In genomic region chr2:43068730-43069517, GRCh38 we compare ENCODE assay signal across 22 cellular contexts.
DNase-seq lines count a peak whose midpoint lies in the region; FAIRE-seq and TF ChIP-seq lines count a peak whose summit lies in the region.
"Had no signal": no experiment of that assay in that cellular context is flagged by ENCODE, and none has a peak within 500 bp of the region (broad histone marks: within the 10 kb centered on the region; RNA-seq: fewer than 3 reads in every experiment).

No MANE protein-coding gene starts in this region.

- TF ChIP-seq POLR2A in vagina (IDR thresholded peaks at IDR 0.05) = no peak

- H3K27ac ChIP-seq in vagina = peak overlapping the region; percentile 80
- H3K27ac ChIP-seq: KMS-11 had no signal

- H3K4me3 ChIP-seq in bronchial epithelial cell (ENCODE audit: low read depth, low read length) (no peak overlapping the region), vagina (no peak overlapping the region)

- peaks cover 47% of the 10 kb centered on the region for H3K4me1 ChIP-seq in vagina

- H3K27me3 ChIP-seq in bronchial epithelial cell (ENCODE audit: control insufficient read depth, insufficient read depth, low read length) = no peaks in the 10 kb centered on the region
- no peaks in the 10 kb centered on the region for H3K27me3 ChIP-seq in vagina

- H3K9me3 ChIP-seq in vagina = no peaks in the 10 kb centered on the region

- FAIRE-seq in bronchial epithelial cell (lab: Jason Lieb, UNC) = no peak
- FAIRE-seq: A204.1, GM12891 had no signal

- peak; percentile 14 for DNase-seq in activated effector memory CD4-positive, alpha-beta T cell treated with anti-CD3 and anti-CD28 coated beads, Interleukin-2, amount 50 U/mL, for 16 hours
- no peak for DNase-seq in activated effector memory CD4-positive, alpha-beta T cell treated with Interleukin-2 at 50 U/mL for 16 hours
- DNase-seq in bronchial epithelial cell (ENCODE audit: low read depth) (peak; percentile 81), myocyte (ENCODE audit: low read depth) (peak; percentile 59), vagina (ENCODE audit: extremely low spot score in 2 of 2) (no peak), NCI-H2171 treated with DMSO at 0.1 percent for 48 hours (lab: John Stamatoyannopoulos, UW) (no peak), 8988T (no peak), kidney tubule cell (ENCODE audit: low spot score) (no peak)
- DNase-seq: activated CD4-positive, alpha-beta T cell treated with anti-CD3 and anti-CD28 coated beads, Interleukin-2, amount 10 ng/mL, durations not matched to agents 7 days and 5 days; amniotic stem cell; DMS 273 treated with DMSO at 0.1 percent for 48 hours; effector memory CD8-positive, alpha-beta T cell; glutamatergic neuron; NCI-H1048; NCI-H1930; NCI-H446; NK-92 treated with Interleukin-12 subunit alpha and Interleukin-12 subunit beta, amount 100 ng/mL, for 24 hours; RPMI8226; stimulated activated naive CD8-positive, alpha-beta T cell treated with anti-CD3 and anti-CD28 coated beads, Interleukin-15, Interleukin-2, amounts not matched to agents 100 U/mL and 50 U/mL, for 24 hours had no signal

- no peaks in the 10 kb centered on the region for H3K36me3 ChIP-seq in bronchial epithelial cell (ENCODE audit: control insufficient read depth, insufficient read depth, low read length)
- no peaks in the 10 kb centered on the region for H3K36me3 ChIP-seq in vagina

- TF ChIP-seq CTCF in bronchial epithelial cell (IDR thresholded peaks at IDR 0.05; ENCODE audit: insufficient read depth, low read length, severe bottlenecking) (no peak), vagina (IDR thresholded peaks at IDR 0.05) (no peak)

- intact Hi-C loops in vagina (cut with DNase I) = no loop called here

Comparison
In these comparisons a context has a peak if more than half of its experiments do, and no peak if none do; other contexts are left out.
1. DNase-seq: peak in activated effector memory CD4-positive, alpha-beta T cell treated with anti-CD3 and anti-CD28 coated beads, Interleukin-2, amount 50 U/mL, for 16 hours (single experiment), bronchial epithelial cell (single experiment) and myocyte (single experiment); none in activated effector memory CD4-positive, alpha-beta T cell treated with Interleukin-2 at 50 U/mL for 16 hours (single experiment), vagina (0 of 2), NCI-H2171 treated with DMSO at 0.1 percent for 48 hours (single experiment), 8988T (single experiment) and kidney tubule cell (single experiment).